ENCODE assay signal across 19 cellular contexts in the genomic region with DNA sequence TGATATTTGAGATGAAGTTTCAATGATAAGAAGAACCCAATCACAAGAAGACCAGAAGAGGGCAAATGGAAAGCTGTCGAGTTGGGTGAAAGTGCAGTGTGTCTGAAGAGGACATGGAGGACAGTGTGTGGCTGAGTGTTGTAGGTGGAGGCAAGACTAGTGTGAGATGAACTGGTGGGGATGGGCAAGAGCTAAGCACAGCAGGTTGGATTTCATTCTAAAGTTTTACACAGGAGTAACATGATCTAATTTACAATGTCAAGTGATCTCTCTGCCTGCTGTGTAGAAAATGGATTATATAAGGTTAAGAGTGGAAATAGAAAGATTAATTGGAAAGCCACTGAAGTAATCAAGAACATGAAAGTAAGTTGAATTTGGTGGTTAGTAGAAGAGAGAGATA.
DNase-seq lines count a peak whose midpoint lies in the region; ATAC-seq lines count a peak whose summit lies in the region.
"Had no signal": no experiment of that assay in that cellular context is flagged by ENCODE, and none has a peak within 500 bp of the region (broad histone marks: within the 10 kb centered on the region; RNA-seq: fewer than 3 reads in every experiment).

No MANE protein-coding gene starts in this region.

- no peaks in the 10 kb centered on the region for H3K27me3 Mint-ChIP-seq in activated naive CD4-positive, alpha-beta T cell treated with anti-CD3 and anti-CD28 coated beads, Interleukin-2, amount 10 ng/mL, durations not matched to agents 7 days and 5 days
- H3K27me3 Mint-ChIP-seq in activated CD8-positive, alpha-beta T cell treated with anti-CD3 and anti-CD28 coated beads, Interleukin-2, amount 10 ng/mL, durations not matched to agents 7 days and 5 days (ENCODE audit: low read depth): no peaks in the 10 kb centered on the region
- peaks cover 6 to 12% of the 10 kb centered on the region in 2 donors for H3K27me3 Mint-ChIP-seq in natural killer cell treated with Interleukin-12 subunit alpha and Interleukin-12 subunit beta and Interleukin-15 and Interleukin-18, amount 100 ng/mL, for 72 hours

- CTCF ChIA-PET in activated naive CD4-positive, alpha-beta T cell treated with anti-CD3 and anti-CD28 coated beads, Interleukin-2, amount 10 ng/mL, durations not matched to agents 7 days and 5 days (lab: Charles Lee): no interaction called here
- CTCF ChIA-PET in activated CD8-positive, alpha-beta T cell treated with anti-CD3 and anti-CD28 coated beads, Interleukin-2, amount 10 ng/mL, durations not matched to agents 7 days and 5 days (lab: Charles Lee): no interaction called here

- H3K4me3 Mint-ChIP-seq in activated naive CD4-positive, alpha-beta T cell treated with anti-CD3 and anti-CD28 coated beads, Interleukin-2, amount 10 ng/mL, durations not matched to agents 7 days and 5 days: no peak overlapping the region
- no peak overlapping the region for H3K4me3 Mint-ChIP-seq in activated CD8-positive, alpha-beta T cell treated with anti-CD3 and anti-CD28 coated beads, Interleukin-2, amount 10 ng/mL, durations not matched to agents 7 days and 5 days
- no peak overlapping the region for H3K4me3 Mint-ChIP-seq in natural killer cell treated with Interleukin-12 subunit alpha and Interleukin-12 subunit beta and Interleukin-15 and Interleukin-18, amount 100 ng/mL, for 72 hours
- H3K4me3 Mint-ChIP-seq: CD14-positive monocyte had no signal

- ATAC-seq in activated CD8-positive, alpha-beta T cell treated with anti-CD3 and anti-CD28 coated beads, Interleukin-2, amount 10 ng/mL, durations not matched to agents 7 days and 5 days: no peak
- no peak for ATAC-seq in natural killer cell treated with Interleukin-12 subunit alpha and Interleukin-12 subunit beta and Interleukin-15 and Interleukin-18, amount 100 ng/mL, for 72 hours
- ATAC-seq in GM21528 (IDR thresholded peaks at IDR 0.05; ENCODE audit: low FRiP score, unreplicated experiment) (no peak), HG02884 (IDR thresholded peaks at IDR 0.05; ENCODE audit: unreplicated experiment) (no peak)

- POLR2A ChIA-PET in activated CD8-positive, alpha-beta T cell treated with anti-CD3 and anti-CD28 coated beads, Interleukin-2, amount 10 ng/mL, durations not matched to agents 7 days and 5 days (lab: Charles Lee): no interaction called here

- no peak for DNase-seq in activated naive CD4-positive, alpha-beta T cell treated with anti-CD3 and anti-CD28 coated beads, Interleukin-2, amount 10 ng/mL, durations not matched to agents 7 days and 5 days
- DNase-seq in activated naive CD4-positive, alpha-beta T cell (lab: John Stamatoyannopoulos, UW): no peak
- peak; percentile 58 for DNase-seq in OCI-M1 (lab: John Stamatoyannopoulos, UW)
- DNase-seq in activated CD8-positive, alpha-beta T cell treated with anti-CD3 and anti-CD28 coated beads, Interleukin-2, amount 10 ng/mL, durations not matched to agents 7 days and 5 days: no peak
- DNase-seq in natural killer cell treated with Interleukin-12 subunit alpha and Interleukin-12 subunit beta and Interleukin-15 and Interleukin-18, amount 100 ng/mL, for 72 hours (ENCODE audit: low spot score): no peak
- DNase-seq: ACHN, DMS 273 treated with DMSO at 0.1 percent for 48 hours, DND-41, KBM-7, NCI-H1105 treated with DMSO at 0.1 percent for 48 hours, NCI-H1694 treated with DMSO at 0.1 percent for 48 hours, NCI-H2227 treated with DMSO at 0.1 percent for 48 hours, NCI-H510A treated with DMSO at 0.1 percent for 48 hours, NCI-H774, PC-9, SIG-M5 had no signal

- H3K4me1 Mint-ChIP-seq in activated naive CD4-positive, alpha-beta T cell treated with anti-CD3 and anti-CD28 coated beads, Interleukin-2, amount 10 ng/mL, durations not matched to agents 7 days and 5 days: peaks cover 50% of the 10 kb centered on the region
- H3K4me1 Mint-ChIP-seq in activated CD8-positive, alpha-beta T cell treated with anti-CD3 and anti-CD28 coated beads, Interleukin-2, amount 10 ng/mL, durations not matched to agents 7 days and 5 days (ENCODE audit: low read depth): peaks cover 37% of the 10 kb centered on the region
- H3K4me1 Mint-ChIP-seq in natural killer cell treated with Interleukin-12 subunit alpha and Interleukin-12 subunit beta and Interleukin-15 and Interleukin-18, amount 100 ng/mL, for 72 hours (ENCODE audit: low read depth in 2 of 2): no peaks in the 10 kb centered on the region
- H3K4me1 Mint-ChIP-seq: CD14-positive monocyte had no signal

- peaks cover 27% of the 10 kb centered on the region for H3K9me3 Mint-ChIP-seq in activated naive CD4-positive, alpha-beta T cell treated with anti-CD3 and anti-CD28 coated beads, Interleukin-2, amount 10 ng/mL, durations not matched to agents 7 days and 5 days
- peaks cover 21% of the 10 kb centered on the region for H3K9me3 Mint-ChIP-seq in activated CD8-positive, alpha-beta T cell treated with anti-CD3 and anti-CD28 coated beads, Interleukin-2, amount 10 ng/mL, durations not matched to agents 7 days and 5 days (ENCODE audit: insufficient read depth)
- H3K9me3 Mint-ChIP-seq in natural killer cell treated with Interleukin-12 subunit alpha and Interleukin-12 subunit beta and Interleukin-15 and Interleukin-18, amount 100 ng/mL, for 72 hours: peaks cover 13% of the 10 kb centered on the region

- H3K27ac Mint-ChIP-seq in activated naive CD4-positive, alpha-beta T cell treated with anti-CD3 and anti-CD28 coated beads, Interleukin-2, amount 10 ng/mL, durations not matched to agents 7 days and 5 days: peak overlapping the region; percentile 92
- peak overlapping the region; percentile 92 for H3K27ac Mint-ChIP-seq in activated CD8-positive, alpha-beta T cell treated with anti-CD3 and anti-CD28 coated beads, Interleukin-2, amount 10 ng/mL, durations not matched to agents 7 days and 5 days
- H3K27ac Mint-ChIP-seq in natural killer cell treated with Interleukin-12 subunit alpha and Interleukin-12 subunit beta and Interleukin-15 and Interleukin-18, amount 100 ng/mL, for 72 hours: no peak overlapping the region
- H3K27ac Mint-ChIP-seq: CD14-positive monocyte had no signal

- peaks cover 46% of the 10 kb centered on the region for H3K36me3 Mint-ChIP-seq in activated naive CD4-positive, alpha-beta T cell treated with anti-CD3 and anti-CD28 coated beads, Interleukin-2, amount 10 ng/mL, durations not matched to agents 7 days and 5 days
- peaks cover 49% of the 10 kb centered on the region for H3K36me3 Mint-ChIP-seq in activated CD8-positive, alpha-beta T cell treated with anti-CD3 and anti-CD28 coated beads, Interleukin-2, amount 10 ng/mL, durations not matched to agents 7 days and 5 days (ENCODE audit: low read depth)
- H3K36me3 Mint-ChIP-seq in natural killer cell treated with Interleukin-12 subunit alpha and Interleukin-12 subunit beta and Interleukin-15 and Interleukin-18, amount 100 ng/mL, for 72 hours: no peaks in the 10 kb centered on the region
- H3K36me3 Mint-ChIP-seq: CD14-positive monocyte had no signal

Comparison
In these comparisons a context has a peak if more than half of its experiments do, and no peak if none do; other contexts are left out.
1. H3K27ac Mint-ChIP-seq: peak in activated naive CD4-positive, alpha-beta T cell treated with anti-CD3 and anti-CD28 coated beads, Interleukin-2, amount 10 ng/mL, durations not matched to agents 7 days and 5 days (single experiment) and activated CD8-positive, alpha-beta T cell treated with anti-CD3 and anti-CD28 coated beads, Interleukin-2, amount 10 ng/mL, durations not matched to agents 7 days and 5 days (single experiment); none in natural killer cell treated with Interleukin-12 subunit alpha and Interleukin-12 subunit beta and Interleukin-15 and Interleukin-18, amount 100 ng/mL, for 72 hours (0 of 2).